In genomic region chr1:52098139-52098871, GRCh38 we compare ENCODE assay signal across 1 cellular context.
TF ChIP-seq lines count a peak whose summit lies in the region.

No MANE protein-coding gene starts in this region.

TF ChIP-seq in HepG2, 621 proteins besides CTCF, POLR2A, EP300 and RAD21 (continued from another document and continues in another):
- no peak for TF ChIP-seq TFE3 (CRISPR knock-in tag; IDR thresholded peaks at IDR 0.05)
- TF ChIP-seq ETV5 (CRISPR knock-in tag; IDR thresholded peaks at IDR 0.05; ENCODE audit: borderline replicate concordance): peak; percentile 59; the same call in 1 of the 2 replicates
- no peak for TF ChIP-seq ZNF230 (CRISPR knock-in tag; IDR thresholded peaks at IDR 0.05)
- no peak for TF ChIP-seq ZBTB4 (CRISPR knock-in tag; IDR thresholded peaks at IDR 0.05; ENCODE audit: borderline replicate concordance)
- TF ChIP-seq ZNF782 (CRISPR knock-in tag; IDR thresholded peaks at IDR 0.05; ENCODE audit: borderline replicate concordance): no peak
- TF ChIP-seq FOXK1 (CRISPR knock-in tag; IDR thresholded peaks at IDR 0.05; ENCODE audit: borderline replicate concordance, low read depth): peak; percentile 85; the same call in 1 of the 2 replicates
- TF ChIP-seq ZNF558 (CRISPR knock-in tag; IDR thresholded peaks at IDR 0.05; ENCODE audit: borderline replicate concordance): no peak
- TF ChIP-seq ZNF713 (CRISPR knock-in tag; IDR thresholded peaks at IDR 0.05): no peak
- no peak for TF ChIP-seq HCFC1 (IDR thresholded peaks at IDR 0.05; ENCODE audit: low read depth, low read length)
- no peak for TF ChIP-seq JUNB (CRISPR knock-in tag; IDR thresholded peaks at IDR 0.05; ENCODE audit: borderline replicate concordance)
- TF ChIP-seq, protein P1, sequence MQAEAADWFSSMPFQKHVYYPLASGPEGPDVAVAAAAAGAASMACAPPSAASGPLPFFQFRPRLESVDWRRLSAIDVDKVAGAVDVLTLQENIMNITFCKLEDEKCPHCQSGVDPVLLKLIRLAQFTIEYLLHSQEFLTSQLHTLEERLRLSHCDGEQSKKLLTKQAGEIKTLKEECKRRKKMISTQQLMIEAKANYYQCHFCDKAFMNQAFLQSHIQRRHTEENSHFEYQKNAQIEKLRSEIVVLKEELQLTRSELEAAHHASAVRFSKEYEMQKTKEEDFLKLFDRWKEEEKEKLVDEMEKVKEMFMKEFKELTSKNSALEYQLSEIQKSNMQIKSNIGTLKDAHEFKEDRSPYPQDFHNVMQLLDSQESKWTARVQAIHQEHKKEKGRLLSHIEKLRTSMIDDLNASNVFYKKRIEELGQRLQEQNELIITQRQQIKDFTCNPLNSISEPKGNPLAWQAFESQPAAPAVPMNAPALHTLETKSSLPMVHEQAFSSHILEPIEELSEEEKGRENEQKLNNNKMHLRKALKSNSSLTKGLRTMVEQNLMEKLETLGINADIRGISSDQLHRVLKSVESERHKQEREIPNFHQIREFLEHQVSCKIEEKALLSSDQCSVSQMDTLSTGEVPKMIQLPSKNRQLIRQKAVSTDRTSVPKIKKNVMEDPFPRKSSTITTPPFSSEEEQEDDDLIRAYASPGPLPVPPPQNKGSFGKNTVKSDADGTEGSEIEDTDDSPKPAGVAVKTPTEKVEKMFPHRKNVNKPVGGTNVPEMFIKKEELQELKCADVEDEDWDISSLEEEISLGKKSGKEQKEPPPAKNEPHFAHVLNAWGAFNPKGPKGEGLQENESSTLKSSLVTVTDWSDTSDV (CRISPR knock-in tag; IDR thresholded peaks at IDR 0.05): no peak
- 0 out of 2 replicates have a peak, but pooled peaks have one; percentile 26 for TF ChIP-seq HOMEZ (CRISPR knock-in tag; IDR thresholded peaks at IDR 0.05; ENCODE audit: low read depth)
- TF ChIP-seq ZBTB8A (CRISPR knock-in tag; IDR thresholded peaks at IDR 0.05; ENCODE audit: borderline replicate concordance, low read depth): no peak
- no peak for TF ChIP-seq FOXC1 (CRISPR knock-in tag; IDR thresholded peaks at IDR 0.05; ENCODE audit: borderline replicate concordance)
- no peak for TF ChIP-seq ZNF777 (CRISPR knock-in tag; IDR thresholded peaks at IDR 0.05)
- TF ChIP-seq KDM5A (IDR thresholded peaks at IDR 0.05; ENCODE audit: borderline replicate concordance, low read length): no peak
- TF ChIP-seq TBX2 (CRISPR knock-in tag; IDR thresholded peaks at IDR 0.05; ENCODE audit: borderline replicate concordance): peak; percentile 88
- TF ChIP-seq KDM4B (CRISPR knock-in tag; IDR thresholded peaks at IDR 0.05): no peak
- no peak for TF ChIP-seq ZNF234 (CRISPR knock-in tag; conservative IDR thresholded peaks at IDR 0.05)
- peak; percentile 39; the same call in 1 of the 2 replicates for TF ChIP-seq AKAP8 (CRISPR knock-in tag; IDR thresholded peaks at IDR 0.05)
- peak; percentile 78; the same call in 1 of the 2 replicates for TF ChIP-seq MIER3 (CRISPR knock-in tag; IDR thresholded peaks at IDR 0.05; ENCODE audit: borderline replicate concordance)
- no peak for TF ChIP-seq ZNF253 (CRISPR knock-in tag; IDR thresholded peaks at IDR 0.05; ENCODE audit: borderline replicate concordance)
- TF ChIP-seq NFE2L1 (CRISPR knock-in tag; IDR thresholded peaks at IDR 0.05; ENCODE audit: borderline replicate concordance): no peak
- no peak for TF ChIP-seq EED (CRISPR knock-in tag; IDR thresholded peaks at IDR 0.05)
- TF ChIP-seq, protein P2, sequence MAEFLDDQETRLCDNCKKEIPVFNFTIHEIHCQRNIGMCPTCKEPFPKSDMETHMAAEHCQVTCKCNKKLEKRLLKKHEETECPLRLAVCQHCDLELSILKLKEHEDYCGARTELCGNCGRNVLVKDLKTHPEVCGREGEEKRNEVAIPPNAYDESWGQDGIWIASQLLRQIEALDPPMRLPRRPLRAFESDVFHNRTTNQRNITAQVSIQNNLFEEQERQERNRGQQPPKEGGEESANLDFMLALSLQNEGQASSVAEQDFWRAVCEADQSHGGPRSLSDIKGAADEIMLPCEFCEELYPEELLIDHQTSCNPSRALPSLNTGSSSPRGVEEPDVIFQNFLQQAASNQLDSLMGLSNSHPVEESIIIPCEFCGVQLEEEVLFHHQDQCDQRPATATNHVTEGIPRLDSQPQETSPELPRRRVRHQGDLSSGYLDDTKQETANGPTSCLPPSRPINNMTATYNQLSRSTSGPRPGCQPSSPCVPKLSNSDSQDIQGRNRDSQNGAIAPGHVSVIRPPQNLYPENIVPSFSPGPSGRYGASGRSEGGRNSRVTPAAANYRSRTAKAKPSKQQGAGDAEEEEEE (CRISPR knock-in tag; IDR thresholded peaks at IDR 0.05; ENCODE audit: borderline replicate concordance): no peak
- TF ChIP-seq SALL2 (CRISPR knock-in tag; IDR thresholded peaks at IDR 0.05): no peak
- no peak for TF ChIP-seq ZNF619 (CRISPR knock-in tag; IDR thresholded peaks at IDR 0.05)
- 0 out of 2 replicates have a peak, but pooled peaks have one; percentile 52 for TF ChIP-seq GFI1 (CRISPR knock-in tag; IDR thresholded peaks at IDR 0.05; ENCODE audit: borderline replicate concordance)
- TF ChIP-seq IKZF4 (CRISPR knock-in tag; IDR thresholded peaks at IDR 0.05; ENCODE audit: borderline replicate concordance, low read depth, not compliant biosample characterization): no peak
- TF ChIP-seq SAP130 (CRISPR knock-in tag; IDR thresholded peaks at IDR 0.05; ENCODE audit: low read depth): peak; percentile 79
- TF ChIP-seq, protein P3, sequence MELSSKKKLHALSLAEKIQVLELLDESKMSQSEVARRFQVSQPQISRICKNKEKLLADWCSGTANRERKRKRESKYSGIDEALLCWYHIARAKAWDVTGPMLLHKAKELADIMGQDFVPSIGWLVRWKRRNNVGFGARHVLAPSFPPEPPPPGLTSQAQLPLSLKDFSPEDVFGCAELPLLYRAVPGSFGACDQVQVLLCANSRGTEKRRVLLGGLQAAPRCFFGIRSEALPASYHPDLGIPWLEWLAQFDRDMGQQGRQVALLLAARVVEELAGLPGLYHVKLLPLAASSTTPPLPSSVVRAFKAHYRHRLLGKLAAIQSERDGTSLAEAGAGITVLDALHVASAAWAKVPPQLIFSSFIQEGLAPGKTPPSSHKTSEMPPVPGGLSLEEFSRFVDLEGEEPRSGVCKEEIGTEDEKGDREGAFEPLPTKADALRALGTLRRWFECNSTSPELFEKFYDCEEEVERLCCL (CRISPR knock-in tag; IDR thresholded peaks at IDR 0.05; ENCODE audit: borderline replicate concordance): no peak
- TF ChIP-seq MBNL3 (CRISPR knock-in tag; conservative IDR thresholded peaks at IDR 0.05): no peak
- no peak for TF ChIP-seq ZNF891 (CRISPR knock-in tag; IDR thresholded peaks at IDR 0.05)
- no peak for TF ChIP-seq MIER2 (CRISPR knock-in tag; IDR thresholded peaks at IDR 0.05)
- TF ChIP-seq HNRNPK (IDR thresholded peaks at IDR 0.05; ENCODE audit: low read depth, low read length, poor library complexity, severe bottlenecking): no peak
- no peak for TF ChIP-seq ZNF7 (CRISPR knock-in tag; IDR thresholded peaks at IDR 0.05)
- TF ChIP-seq, protein P4, sequence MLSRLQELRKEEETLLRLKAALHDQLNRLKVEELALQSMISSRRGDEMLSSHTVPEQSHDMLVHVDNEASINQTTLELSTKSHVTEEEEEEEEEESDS (CRISPR knock-in tag; IDR thresholded peaks at IDR 0.05; ENCODE audit: borderline replicate concordance): no peak
- TF ChIP-seq, protein P5, sequence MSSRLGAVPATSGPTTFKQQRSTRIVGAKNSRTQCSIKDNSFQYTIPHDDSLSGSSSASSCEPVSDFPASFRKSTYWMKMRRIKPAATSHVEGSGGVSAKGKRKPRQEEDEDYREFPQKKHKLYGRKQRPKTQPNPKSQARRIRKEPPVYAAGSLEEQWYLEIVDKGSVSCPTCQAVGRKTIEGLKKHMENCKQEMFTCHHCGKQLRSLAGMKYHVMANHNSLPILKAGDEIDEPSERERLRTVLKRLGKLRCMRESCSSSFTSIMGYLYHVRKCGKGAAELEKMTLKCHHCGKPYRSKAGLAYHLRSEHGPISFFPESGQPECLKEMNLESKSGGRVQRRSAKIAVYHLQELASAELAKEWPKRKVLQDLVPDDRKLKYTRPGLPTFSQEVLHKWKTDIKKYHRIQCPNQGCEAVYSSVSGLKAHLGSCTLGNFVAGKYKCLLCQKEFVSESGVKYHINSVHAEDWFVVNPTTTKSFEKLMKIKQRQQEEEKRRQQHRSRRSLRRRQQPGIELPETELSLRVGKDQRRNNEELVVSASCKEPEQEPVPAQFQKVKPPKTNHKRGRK (CRISPR knock-in tag; IDR thresholded peaks at IDR 0.05): no peak; the same call in 1 of the 2 replicates
- no peak for TF ChIP-seq ZFAT (CRISPR knock-in tag; conservative IDR thresholded peaks at IDR 0.05)
- no peak for TF ChIP-seq ZBTB43 (CRISPR knock-in tag; conservative IDR thresholded peaks at IDR 0.05)
- no peak for TF ChIP-seq ZNF746 (CRISPR knock-in tag; IDR thresholded peaks at IDR 0.05)
- TF ChIP-seq SYNCRIP (IDR thresholded peaks at IDR 0.05; ENCODE audit: insufficient read depth, low read depth, low read length): no peak
- TF ChIP-seq NFYC (CRISPR knock-in tag; IDR thresholded peaks at IDR 0.05): no peak
- TF ChIP-seq PPARG (CRISPR knock-in tag; conservative IDR thresholded peaks at IDR 0.05): peak; percentile 63; the same call in 1 of the 2 replicates
- TF ChIP-seq GTF2F1 (IDR thresholded peaks at IDR 0.05; ENCODE audit: low read length): no peak
- TF ChIP-seq ZNF652 (CRISPR knock-in tag; IDR thresholded peaks at IDR 0.05; ENCODE audit: borderline replicate concordance, low read depth): peak; percentile 67; the same call in 1 of the 2 replicates
- TF ChIP-seq PAWR (CRISPR knock-in tag; IDR thresholded peaks at IDR 0.05; ENCODE audit: borderline replicate concordance): no peak
